In genomic region chr7:100119075-100119700, GRCh38 we compare ENCODE assay signal across 1 cellular context.
TF ChIP-seq lines count a peak whose summit lies in the region.

A gene with protein sequence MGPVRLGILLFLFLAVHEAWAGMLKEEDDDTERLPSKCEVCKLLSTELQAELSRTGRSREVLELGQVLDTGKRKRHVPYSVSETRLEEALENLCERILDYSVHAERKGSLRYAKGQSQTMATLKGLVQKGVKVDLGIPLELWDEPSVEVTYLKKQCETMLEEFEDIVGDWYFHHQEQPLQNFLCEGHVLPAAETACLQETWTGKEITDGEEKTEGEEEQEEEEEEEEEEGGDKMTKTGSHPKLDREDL (plus strand): TSS chr7:100119634. CDS start chr7:100119745, 111 bp downstream.
Gene TAF6, minus strand, starts transcription at chr7:100119358. Its CDS starts 5,149 bp downstream, at chr7:100114209.

TF ChIP-seq in HEK293, 187 proteins besides CTCF, POLR2A, EP300 and RAD21 (continued from another document and continues in another):
- TF ChIP-seq, protein P1, sequence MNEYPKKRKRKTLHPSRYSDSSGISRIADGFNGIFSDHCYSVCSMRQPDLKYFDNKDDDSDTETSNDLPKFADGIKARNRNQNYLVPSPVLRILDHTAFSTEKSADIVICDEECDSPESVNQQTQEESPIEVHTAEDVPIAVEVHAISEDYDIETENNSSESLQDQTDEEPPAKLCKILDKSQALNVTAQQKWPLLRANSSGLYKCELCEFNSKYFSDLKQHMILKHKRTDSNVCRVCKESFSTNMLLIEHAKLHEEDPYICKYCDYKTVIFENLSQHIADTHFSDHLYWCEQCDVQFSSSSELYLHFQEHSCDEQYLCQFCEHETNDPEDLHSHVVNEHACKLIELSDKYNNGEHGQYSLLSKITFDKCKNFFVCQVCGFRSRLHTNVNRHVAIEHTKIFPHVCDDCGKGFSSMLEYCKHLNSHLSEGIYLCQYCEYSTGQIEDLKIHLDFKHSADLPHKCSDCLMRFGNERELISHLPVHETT (tag by site-specific recombination; IDR thresholded peaks at IDR 0.05), result peak; percentile 86
- peak; percentile 85 for TF ChIP-seq ZNF501 (tag by site-specific recombination; IDR thresholded peaks at IDR 0.05)
- TF ChIP-seq ZNF791 (tag by site-specific recombination; IDR thresholded peaks at IDR 0.05), result no peak
- peak; percentile 56; the same call in 1 of the 2 replicates for TF ChIP-seq ZBTB17 (tag by site-specific recombination; IDR thresholded peaks at IDR 0.05)
- TF ChIP-seq ZNF610 (tag by site-specific recombination; IDR thresholded peaks at IDR 0.05; ENCODE audit: borderline replicate concordance), result 0 out of 2 replicates have a peak, but pooled peaks have one; percentile 43
- TF ChIP-seq, protein P2, sequence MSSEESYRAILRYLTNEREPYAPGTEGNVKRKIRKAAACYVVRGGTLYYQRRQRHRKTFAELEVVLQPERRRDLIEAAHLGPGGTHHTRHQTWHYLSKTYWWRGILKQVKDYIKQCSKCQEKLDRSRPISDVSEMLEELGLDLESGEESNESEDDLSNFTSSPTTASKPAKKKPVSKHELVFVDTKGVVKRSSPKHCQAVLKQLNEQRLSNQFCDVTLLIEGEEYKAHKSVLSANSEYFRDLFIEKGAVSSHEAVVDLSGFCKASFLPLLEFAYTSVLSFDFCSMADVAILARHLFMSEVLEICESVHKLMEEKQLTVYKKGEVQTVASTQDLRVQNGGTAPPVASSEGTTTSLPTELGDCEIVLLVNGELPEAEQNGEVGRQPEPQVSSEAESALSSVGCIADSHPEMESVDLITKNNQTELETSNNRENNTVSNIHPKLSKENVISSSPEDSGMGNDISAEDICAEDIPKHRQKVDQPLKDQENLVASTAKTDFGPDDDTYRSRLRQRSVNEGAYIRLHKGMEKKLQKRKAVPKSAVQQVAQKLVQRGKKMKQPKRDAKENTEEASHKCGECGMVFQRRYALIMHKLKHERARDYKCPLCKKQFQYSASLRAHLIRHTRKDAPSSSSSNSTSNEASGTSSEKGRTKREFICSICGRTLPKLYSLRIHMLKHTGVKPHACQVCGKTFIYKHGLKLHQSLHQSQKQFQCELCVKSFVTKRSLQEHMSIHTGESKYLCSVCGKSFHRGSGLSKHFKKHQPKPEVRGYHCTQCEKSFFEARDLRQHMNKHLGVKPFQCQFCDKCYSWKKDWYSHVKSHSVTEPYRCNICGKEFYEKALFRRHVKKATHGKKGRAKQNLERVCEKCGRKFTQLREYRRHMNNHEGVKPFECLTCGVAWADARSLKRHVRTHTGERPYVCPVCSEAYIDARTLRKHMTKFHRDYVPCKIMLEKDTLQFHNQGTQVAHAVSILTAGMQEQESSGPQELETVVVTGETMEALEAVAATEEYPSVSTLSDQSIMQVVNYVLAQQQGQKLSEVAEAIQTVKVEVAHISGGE (tag by site-specific recombination; conservative IDR thresholded peaks at IDR 0.05; ENCODE audit: low read depth), result peak; percentile 45
- TF ChIP-seq SP2 (tag by site-specific recombination; IDR thresholded peaks at IDR 0.05), result peak; percentile 63
- TF ChIP-seq ZNF664 (tag by site-specific recombination; IDR thresholded peaks at IDR 0.05), result no peak
- TF ChIP-seq, protein P3, sequence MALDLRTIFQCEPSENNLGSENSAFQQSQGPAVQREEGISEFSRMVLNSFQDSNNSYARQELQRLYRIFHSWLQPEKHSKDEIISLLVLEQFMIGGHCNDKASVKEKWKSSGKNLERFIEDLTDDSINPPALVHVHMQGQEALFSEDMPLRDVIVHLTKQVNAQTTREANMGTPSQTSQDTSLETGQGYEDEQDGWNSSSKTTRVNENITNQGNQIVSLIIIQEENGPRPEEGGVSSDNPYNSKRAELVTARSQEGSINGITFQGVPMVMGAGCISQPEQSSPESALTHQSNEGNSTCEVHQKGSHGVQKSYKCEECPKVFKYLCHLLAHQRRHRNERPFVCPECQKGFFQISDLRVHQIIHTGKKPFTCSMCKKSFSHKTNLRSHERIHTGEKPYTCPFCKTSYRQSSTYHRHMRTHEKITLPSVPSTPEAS (tag by site-specific recombination; IDR thresholded peaks at IDR 0.05), result no peak
- 0 out of 2 replicates have a peak, but pooled peaks have one; percentile 16 for TF ChIP-seq ZNF18 (tag by site-specific recombination; IDR thresholded peaks at IDR 0.05)
- TF ChIP-seq ZNF548 (tag by site-specific recombination; IDR thresholded peaks at IDR 0.05), result no peak
- no peak for TF ChIP-seq ZNF621 (tag by site-specific recombination; IDR thresholded peaks at IDR 0.05)
- no peak for TF ChIP-seq ZNF707 (tag by site-specific recombination; IDR thresholded peaks at IDR 0.05)
- TF ChIP-seq, protein P4, sequence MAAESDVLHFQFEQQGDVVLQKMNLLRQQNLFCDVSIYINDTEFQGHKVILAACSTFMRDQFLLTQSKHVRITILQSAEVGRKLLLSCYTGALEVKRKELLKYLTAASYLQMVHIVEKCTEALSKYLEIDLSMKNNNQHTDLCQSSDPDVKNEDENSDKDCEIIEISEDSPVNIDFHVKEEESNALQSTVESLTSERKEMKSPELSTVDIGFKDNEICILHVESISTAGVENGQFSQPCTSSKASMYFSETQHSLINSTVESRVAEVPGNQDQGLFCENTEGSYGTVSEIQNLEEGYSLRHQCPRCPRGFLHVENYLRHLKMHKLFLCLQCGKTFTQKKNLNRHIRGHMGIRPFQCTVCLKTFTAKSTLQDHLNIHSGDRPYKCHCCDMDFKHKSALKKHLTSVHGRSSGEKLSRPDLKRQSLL (tag by site-specific recombination; IDR thresholded peaks at IDR 0.05), result peak; percentile 35; the same call in 1 of the 2 replicates
- TF ChIP-seq, protein P5, sequence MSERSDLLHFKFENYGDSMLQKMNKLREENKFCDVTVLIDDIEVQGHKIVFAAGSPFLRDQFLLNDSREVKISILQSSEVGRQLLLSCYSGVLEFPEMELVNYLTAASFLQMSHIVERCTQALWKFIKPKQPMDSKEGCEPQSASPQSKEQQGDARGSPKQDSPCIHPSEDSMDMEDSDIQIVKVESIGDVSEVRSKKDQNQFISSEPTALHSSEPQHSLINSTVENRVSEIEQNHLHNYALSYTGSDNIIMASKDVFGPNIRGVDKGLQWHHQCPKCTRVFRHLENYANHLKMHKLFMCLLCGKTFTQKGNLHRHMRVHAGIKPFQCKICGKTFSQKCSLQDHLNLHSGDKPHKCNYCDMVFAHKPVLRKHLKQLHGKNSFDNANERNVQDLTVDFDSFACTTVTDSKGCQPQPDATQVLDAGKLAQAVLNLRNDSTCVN (tag by site-specific recombination; optimal IDR thresholded peaks at IDR 0.05), result peak; percentile 20
- peak; percentile 15; the same call in 1 of the 2 replicates for TF ChIP-seq PATZ1 (tag by site-specific recombination; IDR thresholded peaks at IDR 0.05)
- TF ChIP-seq ZNF658 (tag by site-specific recombination; IDR thresholded peaks at IDR 0.05), result no peak
- TF ChIP-seq ZNF660 (tag by site-specific recombination; IDR thresholded peaks at IDR 0.05), result peak; percentile 82
- TF ChIP-seq ZBTB20 (tag by site-specific recombination; IDR thresholded peaks at IDR 0.05), result peak; percentile 82
- no peak for TF ChIP-seq ZNF362 (tag by site-specific recombination; IDR thresholded peaks at IDR 0.05)
- TF ChIP-seq ZNF248 (tag by site-specific recombination; IDR thresholded peaks at IDR 0.05), result no peak
- peak; percentile 94 for TF ChIP-seq SP3 (tag by site-specific recombination; IDR thresholded peaks at IDR 0.05)
- peak; percentile 100 for TF ChIP-seq ZXDB (tag by site-specific recombination; IDR thresholded peaks at IDR 0.05)
- TF ChIP-seq ZFHX2 (tag by site-specific recombination; conservative IDR thresholded peaks at IDR 0.05), result peak; percentile 83
- peak; percentile 93 for TF ChIP-seq YY2 (tag by site-specific recombination; IDR thresholded peaks at IDR 0.05)
- TF ChIP-seq ZBTB21 (tag by site-specific recombination; IDR thresholded peaks at IDR 0.05), result peak; percentile 33; the same call in 1 of the 2 replicates
- TF ChIP-seq ZFP37 (tag by site-specific recombination; IDR thresholded peaks at IDR 0.05), result peak; percentile 78; the same call in 1 of the 2 replicates
- TF ChIP-seq ZNF37A (tag by site-specific recombination; IDR thresholded peaks at IDR 0.05), result no peak
- peak; percentile 80; the same call in 1 of the 2 replicates for TF ChIP-seq KLF7 (tag by site-specific recombination; IDR thresholded peaks at IDR 0.05; ENCODE audit: borderline replicate concordance)
- TF ChIP-seq WT1 (tag by site-specific recombination; IDR thresholded peaks at IDR 0.05), result 0 out of 2 replicates have a peak, but pooled peaks have one; percentile 45
- 0 out of 2 replicates have a peak, but pooled peaks have one; percentile 9 for TF ChIP-seq ZBTB8A (tag by site-specific recombination; IDR thresholded peaks at IDR 0.05)
- TF ChIP-seq, protein P6, sequence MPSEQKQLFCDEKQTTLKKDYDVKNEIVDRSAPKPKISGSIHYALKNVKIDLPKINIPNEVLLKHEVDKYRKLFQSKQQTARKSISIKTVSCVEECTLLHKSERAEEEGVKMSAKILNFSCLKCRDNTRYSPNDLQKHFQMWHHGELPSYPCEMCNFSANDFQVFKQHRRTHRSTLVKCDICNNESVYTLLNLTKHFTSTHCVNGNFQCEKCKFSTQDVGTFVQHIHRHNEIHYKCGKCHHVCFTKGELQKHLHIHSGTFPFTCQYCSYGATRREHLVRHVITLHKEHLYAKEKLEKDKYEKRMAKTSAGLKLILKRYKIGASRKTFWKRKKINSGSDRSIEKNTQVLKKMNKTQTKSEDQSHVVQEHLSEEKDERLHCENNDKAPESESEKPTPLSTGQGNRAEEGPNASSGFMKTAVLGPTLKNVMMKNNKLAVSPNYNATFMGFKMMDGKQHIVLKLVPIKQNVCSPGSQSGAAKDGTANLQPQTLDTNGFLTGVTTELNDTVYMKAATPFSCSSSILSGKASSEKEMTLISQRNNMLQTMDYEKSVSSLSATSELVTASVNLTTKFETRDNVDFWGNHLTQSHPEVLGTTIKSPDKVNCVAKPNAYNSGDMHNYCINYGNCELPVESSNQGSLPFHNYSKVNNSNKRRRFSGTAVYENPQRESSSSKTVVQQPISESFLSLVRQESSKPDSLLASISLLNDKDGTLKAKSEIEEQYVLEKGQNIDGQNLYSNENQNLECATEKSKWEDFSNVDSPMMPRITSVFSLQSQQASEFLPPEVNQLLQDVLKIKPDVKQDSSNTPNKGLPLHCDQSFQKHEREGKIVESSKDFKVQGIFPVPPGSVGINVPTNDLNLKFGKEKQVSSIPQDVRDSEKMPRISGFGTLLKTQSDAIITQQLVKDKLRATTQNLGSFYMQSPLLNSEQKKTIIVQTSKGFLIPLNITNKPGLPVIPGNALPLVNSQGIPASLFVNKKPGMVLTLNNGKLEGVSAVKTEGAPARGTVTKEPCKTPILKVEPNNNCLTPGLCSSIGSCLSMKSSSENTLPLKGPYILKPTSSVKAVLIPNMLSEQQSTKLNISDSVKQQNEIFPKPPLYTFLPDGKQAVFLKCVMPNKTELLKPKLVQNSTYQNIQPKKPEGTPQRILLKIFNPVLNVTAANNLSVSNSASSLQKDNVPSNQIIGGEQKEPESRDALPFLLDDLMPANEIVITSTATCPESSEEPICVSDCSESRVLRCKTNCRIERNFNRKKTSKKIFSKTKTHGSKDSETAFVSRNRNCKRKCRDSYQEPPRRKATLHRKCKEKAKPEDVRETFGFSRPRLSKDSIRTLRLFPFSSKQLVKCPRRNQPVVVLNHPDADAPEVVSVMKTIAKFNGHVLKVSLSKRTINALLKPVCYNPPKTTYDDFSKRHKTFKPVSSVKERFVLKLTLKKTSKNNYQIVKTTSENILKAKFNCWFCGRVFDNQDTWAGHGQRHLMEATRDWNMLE (tag by site-specific recombination; conservative IDR thresholded peaks at IDR 0.05; ENCODE audit: low read depth), result peak; percentile 37
- TF ChIP-seq KLF16 (tag by site-specific recombination; IDR thresholded peaks at IDR 0.05), result peak; percentile 98
- TF ChIP-seq ZNF266 (tag by site-specific recombination; IDR thresholded peaks at IDR 0.05; ENCODE audit: low read depth), result no peak
- no peak for TF ChIP-seq ZSCAN30 (tag by site-specific recombination; IDR thresholded peaks at IDR 0.05)
- TF ChIP-seq EGR2 (tag by site-specific recombination; IDR thresholded peaks at IDR 0.05; ENCODE audit: low read depth), result peak; percentile 77
- peak; percentile 85 for TF ChIP-seq ZNF2 (tag by site-specific recombination; IDR thresholded peaks at IDR 0.05)
- no peak for TF ChIP-seq MYNN (tag by site-specific recombination; IDR thresholded peaks at IDR 0.05; ENCODE audit: borderline replicate concordance)
- TF ChIP-seq ZNF350 (tag by site-specific recombination; IDR thresholded peaks at IDR 0.05), result no peak
